Comparison of ENCODE assay signal across 1 cellular context in genomic region chr15:63407612-63408011, GRCh38.
TF ChIP-seq lines count a peak whose summit lies in the region.

No MANE protein-coding gene starts in this region.

TF ChIP-seq in HCT116, 20 proteins besides CTCF, POLR2A, EP300 and RAD21 (continued from another document):
- no peak for TF ChIP-seq REST (IDR thresholded peaks at IDR 0.05; ENCODE audit: low read depth)
- TF ChIP-seq CEBPB (IDR thresholded peaks at IDR 0.05; ENCODE audit: low read depth): no peak
- TF ChIP-seq SIN3A (IDR thresholded peaks at IDR 0.05; ENCODE audit: low read depth): no peak
- TF ChIP-seq EGR1 (IDR thresholded peaks at IDR 0.05; ENCODE audit: low read depth): no peak
- TF ChIP-seq TCF7L2 (IDR thresholded peaks at IDR 0.05; ENCODE audit: borderline replicate concordance, extremely low read depth, insufficient read depth, insufficient read length): no peak
- TF ChIP-seq ZNF274 (IDR thresholded peaks at IDR 0.05; ENCODE audit: low read depth, low read length): no peak
- TF ChIP-seq ATF3 (IDR thresholded peaks at IDR 0.05): no peak
- no peak for TF ChIP-seq CBX3 (IDR thresholded peaks at IDR 0.05; ENCODE audit: low read depth)
- TF ChIP-seq POLR2AphosphoS5 (IDR thresholded peaks at IDR 0.05; ENCODE audit: low read depth, low read length): no peak
- TF ChIP-seq ELF1 (IDR thresholded peaks at IDR 0.05; ENCODE audit: borderline replicate concordance, low read depth): no peak
- no peak for TF ChIP-seq FOSL1 (IDR thresholded peaks at IDR 0.05; ENCODE audit: low read depth)
- TF ChIP-seq SP1 (IDR thresholded peaks at IDR 0.05; ENCODE audit: low read depth): no peak
- TF ChIP-seq MAX (IDR thresholded peaks at IDR 0.05): no peak
- TF ChIP-seq EZH2 (IDR thresholded peaks at IDR 0.05): no peak
- TF ChIP-seq JUND (IDR thresholded peaks at IDR 0.05): no peak
- TF ChIP-seq SRF (IDR thresholded peaks at IDR 0.05; ENCODE audit: low read depth): no peak
- no peak for TF ChIP-seq EZH2phosphoT487 (IDR thresholded peaks at IDR 0.05; ENCODE audit: borderline replicate concordance)
